9 cellular contexts compared by ENCODE assay signal in genomic region chr16:28609631-28610594, GRCh38. TPM values are rescaled to one million over a fixed set of nuclear protein-coding genes. Genes with fewer than 3 reads are reported as not detected.
DNase-seq lines count a peak whose midpoint lies in the region; ATAC-seq, FAIRE-seq and TF ChIP-seq lines count a peak whose summit lies in the region.
"Had no signal": no experiment of that assay in that cellular context is flagged by ENCODE, and none has a peak within 500 bp of the region (broad histone marks: within the 10 kb centered on the region; RNA-seq: fewer than 3 reads in every experiment).

Gene SULT1A1, minus strand, starts transcription at chr16:28610044. Its CDS starts 1,189 bp downstream, at chr16:28608855.

- CTCF ChIA-PET in A549 (lab: Yijun Ruan, JAX), result interaction anchor here (0.8 to 1.2 kb wide), 4 partner anchors 23 to 332 kb away, joined by 3 to 7 read pairs (median 3); no protein-coding TSS in a partner anchor

- POLR2A ChIA-PET in A549 (lab: Yijun Ruan, JAX), result no interaction called here

- H3K9me3 ChIP-seq in A549 (no peaks in the 10 kb centered on the region), mucosa of stomach (ENCODE audit: control insufficient read depth, low read length) (no peaks in the 10 kb centered on the region)

- no peak for FAIRE-seq in A549 (lab: Jason Lieb, UNC)

- intact Hi-C loops in dorsolateral prefrontal cortex (cut with DNase I), result no loop called here

- no peak for TF ChIP-seq RAD21 in A549 (conservative IDR thresholded peaks at IDR 0.05 in 1 of 2, IDR thresholded peaks at IDR 0.05 in 1 of 2)

- peak within 1 kb of the TSS; percentile 39; the same call in 1 of the 3 replicates for H3K4me2 ChIP-seq in A549

- H3K27me3 ChIP-seq in dorsolateral prefrontal cortex (no peaks in the 10 kb centered on the region), mucosa of stomach (ENCODE audit: control insufficient read depth, insufficient read depth, low read length) (no peaks in the 10 kb centered on the region)

- peak within 1 kb of the TSS; percentile 62 for H3K9ac ChIP-seq in mucosa of stomach (ENCODE audit: low read length)

- DNase-seq in A549 (ENCODE audit: low read depth in 1 of 2, low spot score in 1 of 2), result no peak
- DNase-seq in HuH-7.5 (ENCODE audit: low spot score), result peak; percentile 37
- DNase-seq in dorsolateral prefrontal cortex, result peak in 1 of 10 donors; percentile 35
- DNase-seq in NCI-H1694 (lab: John Stamatoyannopoulos, UW), result no peak
- no peak for DNase-seq in NCI-H2196 (lab: John Stamatoyannopoulos, UW; ENCODE audit: unreplicated experiment)
- DNase-seq in NCI-H524 treated with DMSO at 0.1 percent for 48 hours (lab: John Stamatoyannopoulos, UW), result no peak
- no peak for DNase-seq in NCI-H2171 (lab: John Stamatoyannopoulos, UW)
- DNase-seq: T-helper 1 cell had no signal

- no peaks in the 10 kb centered on the region for H3K36me3 ChIP-seq in mucosa of stomach (ENCODE audit: control insufficient read depth, insufficient read depth, low read length)

- TF ChIP-seq EP300 in A549 (IDR thresholded peaks at IDR 0.05), result no peak

- peak within 1 kb of the TSS; percentile 49 to 71; a peak in 5 of 6 replicates for H3K27ac ChIP-seq in A549
- H3K27ac ChIP-seq in dorsolateral prefrontal cortex, result peak within 1 kb of the TSS in 28 of 59 donors; percentile 8 to 70 (median 38)

- ATAC-seq in A549, result peak in 1 of 2 experiments; percentile 12; a peak in 3 of 6 replicates

- TF ChIP-seq CTCF in A549 (IDR thresholded peaks at IDR 0.05) (no peak), dorsolateral prefrontal cortex (IDR thresholded peaks at IDR 0.05 in 54 of 56, conservative IDR thresholded peaks at IDR 0.05 in 2 of 56; ENCODE audit: low read depth in 1 of 56, partially characterized antibody in 56 of 56) (no peak)

- no peak within 1 kb of the TSS for H3K4me3 ChIP-seq in A549
- peak within 1 kb of the TSS in 32 of 59 donors; percentile 1 to 56 (median 27) for H3K4me3 ChIP-seq in dorsolateral prefrontal cortex
- H3K4me3 ChIP-seq in mucosa of stomach (ENCODE audit: low read length), result peak within 1 kb of the TSS; percentile 21

- H3K4me1 ChIP-seq in A549 (peaks cover 13% of the 10 kb centered on the region; the same call in 2 of the 3 replicates), mucosa of stomach (ENCODE audit: control insufficient read depth, insufficient read depth, low read length) (peaks cover 22% of the 10 kb centered on the region)

- no peak for TF ChIP-seq POLR2A in A549 (IDR thresholded peaks at IDR 0.05; ENCODE audit: low read length)

- WGBS in A549 (ENCODE audit: missing lambda C conversion rate), result 71% methylated on average over 10 of the region's 11 CpGs

TF ChIP-seq in A549, 52 proteins besides CTCF, POLR2A, EP300 and RAD21:
- TF ChIP-seq RARB (CRISPR knock-in tag; IDR thresholded peaks at IDR 0.05), result no peak
- no peak for TF ChIP-seq ZSCAN20 (CRISPR knock-in tag; IDR thresholded peaks at IDR 0.05)
- TF ChIP-seq TFCP2L1 (CRISPR knock-in tag; IDR thresholded peaks at IDR 0.05), result no peak
- TF ChIP-seq SMC3 (IDR thresholded peaks at IDR 0.05), result no peak
- no peak for TF ChIP-seq ZFP36 (IDR thresholded peaks at IDR 0.05; ENCODE audit: borderline replicate concordance, partially characterized antibody)
- no peak for TF ChIP-seq NPAS2 (CRISPR knock-in tag; IDR thresholded peaks at IDR 0.05; ENCODE audit: borderline replicate concordance)
- no peak for TF ChIP-seq NFE2L2 (conservative IDR thresholded peaks at IDR 0.05; ENCODE audit: low read length)

RNA-seq across cellular contexts. Expression of gene SULT1A1, which starts in this region (rescaled TPM):
- polyA plus RNA-seq in A549 (2011; rRNA removed), result 2.5 and 3.5 TPM in 2 replicates
- 3.0 and 3.7 TPM in 2 replicates for polyA plus RNA-seq in A549 (2012; cell fraction: cytosol; rRNA removed)
- polyA plus RNA-seq in A549 (2012; cell fraction: nucleus; rRNA removed), result 8.3 and 10.5 TPM in 2 replicates
- polyA plus RNA-seq in A549 (2017; fragmentation: RNase III; extraction: RNeasy Plus Mini Kit Qiagen cat#74134 plus additional on column Dnase treatment), result 4.0 to 5.2 TPM (median 4.8 TPM) in 3 replicates
- 1.9 and 3.0 TPM in 2 replicates for polyA minus RNA-seq in A549 (2011; rRNA and poly(A)+ RNA removed)
- 10 to 100 TPM in 119 of 120 experiments, 1 to 10 TPM in 1; 9.8 to 53.1 (median 32.5) TPM for total RNA-seq in dorsolateral prefrontal cortex
